ENCODE assay signal across 22 cellular contexts in genomic region chr10:79559726-79560125, GRCh38. TPM values are rescaled to one million over a fixed set of nuclear protein-coding genes. Genes with fewer than 3 reads are reported as not detected.
DNase-seq lines count a peak whose midpoint lies in the region; ATAC-seq, FAIRE-seq and TF ChIP-seq lines count a peak whose summit lies in the region.
"Had no signal": no experiment of that assay in that cellular context is flagged by ENCODE, and none has a peak within 500 bp of the region (broad histone marks: within the 10 kb centered on the region; RNA-seq: fewer than 3 reads in every experiment).

No MANE protein-coding gene starts in this region.

- TF ChIP-seq CTCF in K562 (IDR thresholded peaks at IDR 0.05 in 2 of 3, conservative IDR thresholded peaks at IDR 0.05 in 1 of 3; ENCODE audit: insufficient read depth in 2 of 3, low read depth in 1 of 3, low read length in 3 of 3) (no peak), kidney epithelial cell (IDR thresholded peaks at IDR 0.05; ENCODE audit: insufficient read depth, low read length, poor library complexity, severe bottlenecking) (no peak)

- no peaks in the 10 kb centered on the region for H3K36me3 ChIP-seq in K562 (ENCODE audit: control insufficient read depth, insufficient read depth, low read length)
- no peaks in the 10 kb centered on the region for H3K36me3 ChIP-seq in kidney epithelial cell (ENCODE audit: control insufficient read depth, insufficient read depth, low read length)
- H3K36me3 ChIP-seq: vagina had no signal

- peaks cover 4% of the 10 kb centered on the region; the same call in 1 of the 2 replicates for H4K20me1 ChIP-seq in K562 (replicated peaks; ENCODE audit: control insufficient read depth, insufficient read depth, low read length)

- DNase-seq in AG08395 (ENCODE audit: low spot score) (peak; percentile 53), HPDE6-E6E7 (ENCODE audit: extremely low spot score) (peak; percentile 20), K562 (ENCODE audit: extremely low read depth in 1 of 4, low spot score in 3 of 4) (no peak), kidney epithelial cell (ENCODE audit: low read depth) (peak; percentile 7), NCI-H2107 (lab: John Stamatoyannopoulos, UW) (no peak), HuH-7.5 (ENCODE audit: low spot score) (no peak), T-helper 9 cell (no peak)
- DNase-seq in activated CD4-positive, alpha-beta T cell treated with anti-CD3 and anti-CD28 coated beads for 36 hours: no peak
- DNase-seq: activated CD4-positive, alpha-beta T cell treated with anti-CD3 and anti-CD28 coated beads for 4 hours; activated naive CD8-positive, alpha-beta T cell treated with anti-CD3 and anti-CD28 coated beads for 36 hours; Caco-2; erythroblast; Karpas-422; NCI-H69; stimulated activated naive CD4-positive, alpha-beta T cell had no signal

- BruUV-seq in K562 (replicated peaks; lab: Mats Ljungman, UMichigan): no TSS peak

- intact Hi-C loops in K562 (cut with micrococcal nuclease): loop anchor here (5.0 kb wide), 1 partner anchor 488 kb away; no protein-coding TSS in a partner anchor
- intact Hi-C loops in activated CD4-positive, alpha-beta T cell treated with anti-CD3 and anti-CD28 coated beads for 36 hours (cut with DNase I, micrococcal nuclease): loop anchor here in 1 of 2 experiments (5.0 kb wide), 1 partner anchor 488 kb away; no protein-coding TSS in a partner anchor

- H2AFZ ChIP-seq in K562 (ENCODE audit: low read depth, low read length): no peak overlapping the region

- H3K9me3 ChIP-seq in K562 (replicated peaks; ENCODE audit: control insufficient read depth, insufficient read depth, low read depth, low read length): no peaks in the 10 kb centered on the region
- H3K9me3 ChIP-seq: Caco-2, vagina had no signal

- POLR2A ChIA-PET in K562 (lab: Yijun Ruan, JAX): no interaction called here
- POLR2A ChIA-PET in activated CD4-positive, alpha-beta T cell treated with anti-CD3 and anti-CD28 coated beads for 36 hours (lab: Charles Lee): no interaction called here

- 0% methylated on average over 2 of the region's 2 CpGs for WGBS in K562 (ENCODE audit: insufficient coverage, low coverage, missing lambda C conversion rate)

- H3K27ac Mint-ChIP-seq in activated CD4-positive, alpha-beta T cell treated with anti-CD3 and anti-CD28 coated beads for 36 hours: no peak overlapping the region
- H3K27ac Mint-ChIP-seq: activated naive CD8-positive, alpha-beta T cell treated with anti-CD3 and anti-CD28 coated beads for 36 hours; memory B cell had no signal

- CTCF ChIA-PET in K562 (lab: Yijun Ruan, JAX; ENCODE audit: low intra/inter-chr PET ratio): no interaction called here
- CTCF ChIA-PET in activated CD4-positive, alpha-beta T cell treated with anti-CD3 and anti-CD28 coated beads for 36 hours (lab: Charles Lee): interaction anchor here (1.5 kb wide), 1 partner anchor 185 kb away, joined by 3 read pairs; no protein-coding TSS in a partner anchor

- H3K4me3 Mint-ChIP-seq in activated CD4-positive, alpha-beta T cell treated with anti-CD3 and anti-CD28 coated beads for 36 hours: no peak overlapping the region
- H3K4me3 Mint-ChIP-seq: activated naive CD8-positive, alpha-beta T cell treated with anti-CD3 and anti-CD28 coated beads for 36 hours; memory B cell had no signal

- H3K4me1 ChIP-seq in K562 (replicated peaks in 1 of 2; ENCODE audit: control insufficient read depth in 2 of 2, insufficient read depth in 2 of 2, low read length in 2 of 2): peaks cover 0 to 5% of the 10 kb centered on the region in 2 experiments; a peak in 1 of 5 replicates
- H3K4me1 ChIP-seq: Caco-2, vagina had no signal

- no peak for TF ChIP-seq RAD21 in K562 (CRISPR knock-in tag; conservative IDR thresholded peaks at IDR 0.05 in 1 of 2, IDR thresholded peaks at IDR 0.05 in 1 of 2)

- TF ChIP-seq POLR2A in K562 (conservative IDR thresholded peaks at IDR 0.05): no peak

- FAIRE-seq in K562 (lab: Jason Lieb, UNC): no peak
- FAIRE-seq: colon had no signal

- no peak for TF ChIP-seq EP300 in K562 (IDR thresholded peaks at IDR 0.05; ENCODE audit: low read length)

- in situ Hi-C loops in K562 (cut with MboI): loop anchor here (5.0 to 10.0 kb wide), 2 partner anchors 53 to 375 kb away; partner anchors contain the start of gene SFTPA1

- H3K27me3 ChIP-seq in K562 (ENCODE audit: control insufficient read depth in 2 of 2, insufficient read depth in 2 of 2, low read length in 2 of 2) (peaks cover 4 to 39% of the 10 kb centered on the region in 2 experiments; a peak in 3 of 5 replicates), kidney epithelial cell (ENCODE audit: control insufficient read depth, insufficient read depth, low read length) (peaks cover 5% of the 10 kb centered on the region)
- H3K27me3 ChIP-seq: vagina had no signal

- no peaks in the 10 kb centered on the region for H3K79me2 ChIP-seq in K562 (ENCODE audit: control insufficient read depth, insufficient read depth, low read length)

- H3K4me2 ChIP-seq in K562 (ENCODE audit: insufficient read depth, low read length): no peak overlapping the region

- H3K4me1 Mint-ChIP-seq in activated CD4-positive, alpha-beta T cell treated with anti-CD3 and anti-CD28 coated beads for 36 hours: no peaks in the 10 kb centered on the region

- no peak overlapping the region for H3K9ac ChIP-seq in K562 (ENCODE audit: insufficient read depth in 1 of 2, low read depth in 2 of 2, low read length in 2 of 2)

- ATAC-seq in K562: no peak
- no peak for ATAC-seq in activated CD4-positive, alpha-beta T cell treated with anti-CD3 and anti-CD28 coated beads for 36 hours
- ATAC-seq: Panc1 had no signal

- no peaks in the 10 kb centered on the region for H3K36me3 Mint-ChIP-seq in activated CD4-positive, alpha-beta T cell treated with anti-CD3 and anti-CD28 coated beads for 36 hours (ENCODE audit: low read depth)
- H3K36me3 Mint-ChIP-seq: activated naive CD8-positive, alpha-beta T cell treated with anti-CD3 and anti-CD28 coated beads for 36 hours; memory B cell had no signal

- no peaks in the 10 kb centered on the region for H3K9me3 Mint-ChIP-seq in activated CD4-positive, alpha-beta T cell treated with anti-CD3 and anti-CD28 coated beads for 36 hours (ENCODE audit: low read depth)
- H3K9me3 Mint-ChIP-seq: activated naive CD8-positive, alpha-beta T cell treated with anti-CD3 and anti-CD28 coated beads for 36 hours; memory B cell had no signal

- H3K4me3 ChIP-seq in K562: no peak overlapping the region
- H3K4me3 ChIP-seq in kidney epithelial cell (ENCODE audit: low read depth, low read length): no peak overlapping the region
- H3K4me3 ChIP-seq: vagina had no signal

- no peak overlapping the region for H3K27ac ChIP-seq in K562 (ENCODE audit: extremely low read depth, low read depth, low read length)
- H3K27ac ChIP-seq: vagina had no signal

- no peaks in the 10 kb centered on the region for H3K9me1 ChIP-seq in K562 (ENCODE audit: control insufficient read depth, insufficient read depth, low read length)

- H3K27me3 Mint-ChIP-seq in activated CD4-positive, alpha-beta T cell treated with anti-CD3 and anti-CD28 coated beads for 36 hours: peaks cover 21% of the 10 kb centered on the region

RNA-seq across cellular contexts. Expression of gene SFTPA2, which starts 0.5 kb away (rescaled TPM):
- total RNA-seq in K562 (2011; cell fraction: chromatin; rRNA removed; ENCODE audit: low replicate concordance): not detected in 2 replicates
- not detected in 2 replicates for total RNA-seq in K562 (2011; cell fraction: nucleolus; rRNA removed)
- not detected in 2 replicates for total RNA-seq in K562 (2011; cell fraction: nucleoplasm; rRNA removed)
- not detected in 2 replicates for total RNA-seq in K562 (2014; rRNA removed)
- not detected in 2 replicates for total RNA-seq in K562 (2014; rRNA removed; fragmentation: Illumina TruSeq; extraction: Trizol)
- total RNA-seq in K562 (2015; rRNA removed; fragmentation: Illumina TruSeq; extraction: Trizol): not detected in 2 replicates
- total RNA-seq in K562 (2021): 4.1 and 5.3 TPM in 2 replicates
- not detected in 2 replicates for polyA plus RNA-seq in K562 (2011; rRNA removed)
- not detected in 2 replicates for polyA plus RNA-seq in K562 (2011; cell fraction: cytosol; rRNA removed)
- polyA plus RNA-seq in K562 (2011; cell fraction: nucleus; rRNA removed): not detected in 2 replicates
- not detected in 2 replicates for polyA plus RNA-seq in K562 (2012)
- not detected in 2 replicates for polyA plus RNA-seq in K562 (2014; fragmentation: Illumina TruSeq; extraction: Trizol)
- polyA plus RNA-seq in K562 (2014; fragmentation: Nextera tagmentation; extraction: Ambion mirVana): not detected
- not detected in 2 replicates for polyA plus RNA-seq in K562 (2014; rRNA removed)
- polyA minus RNA-seq in K562 (2011; rRNA and poly(A)+ RNA removed): not detected in 2 replicates
- not detected in 2 replicates for polyA minus RNA-seq in K562 (2011; cell fraction: cytosol; rRNA and poly(A)+ RNA removed)
- polyA minus RNA-seq in K562 (2011; cell fraction: nucleus; rRNA and poly(A)+ RNA removed): not detected in 2 replicates
- total RNA-seq in kidney epithelial cell: not detected in 2 replicates
- total RNA-seq in activated CD4-positive, alpha-beta T cell treated with anti-CD3 and anti-CD28 coated beads for 36 hours: not detected
- total RNA-seq: A673; activated naive CD8-positive, alpha-beta T cell treated with anti-CD3 and anti-CD28 coated beads for 36 hours; Caco-2; T-helper 1 cell treated with Interleukin-12 subunit alpha and Interleukin-12 subunit beta and Interleukin-4 antibody, amounts not matched to agents 30 ng/mL and 1 ng/mL, for 36 hours had no signal

RNA-seq across cellular contexts. Expression of gene EIF5AL1, which starts 47.4 kb away (rescaled TPM):
- total RNA-seq in K562 (2011; cell fraction: chromatin; rRNA removed; ENCODE audit: low replicate concordance): 0.16 TPM in 1 of 2 replicates, not detected in the other
- 0.13 and 0.17 TPM in 2 replicates for total RNA-seq in K562 (2011; cell fraction: nucleolus; rRNA removed)
- total RNA-seq in K562 (2011; cell fraction: nucleoplasm; rRNA removed): 0.15 and 0.31 TPM in 2 replicates
- total RNA-seq in K562 (2014; rRNA removed) (0.65 and 0.68 TPM in 2 replicates), K562 (2014; rRNA removed; fragmentation: Illumina TruSeq; extraction: Trizol) (0.80 and 0.83 TPM in 2 replicates), K562 (2015; rRNA removed; fragmentation: Illumina TruSeq; extraction: Trizol) (0.18 and 0.30 TPM in 2 replicates), K562 (2021) (0.27 and 0.31 TPM in 2 replicates), kidney epithelial cell (0.38 and 0.41 TPM in 2 replicates)
- polyA plus RNA-seq in K562 (2011; rRNA removed) (1.6 and 1.8 TPM in 2 replicates), K562 (2014; fragmentation: Illumina TruSeq; extraction: Trizol) (3.2 and 3.4 TPM in 2 replicates), K562 (2014; fragmentation: Nextera tagmentation; extraction: Ambion mirVana) (under 1 TPM in 1 of 2 experiments, not detected in 1; 0.03 TPM), K562 (2014; rRNA removed) (0.37 and 0.43 TPM in 2 replicates)
- 0.97 and 1.1 TPM in 2 replicates for polyA plus RNA-seq in K562 (2011; cell fraction: cytosol; rRNA removed)
- polyA plus RNA-seq in K562 (2011; cell fraction: nucleus; rRNA removed): 0.20 and 0.35 TPM in 2 replicates
- polyA plus RNA-seq in K562 (2012): 0.54 and 1.1 TPM in 2 replicates
- 3.2 and 4.7 TPM in 2 replicates for polyA minus RNA-seq in K562 (2011; rRNA and poly(A)+ RNA removed)
- polyA minus RNA-seq in K562 (2011; cell fraction: cytosol; rRNA and poly(A)+ RNA removed): 0.64 and 0.67 TPM in 2 replicates
- under 0.01 and 0.11 TPM in 2 replicates for polyA minus RNA-seq in K562 (2011; cell fraction: nucleus; rRNA and poly(A)+ RNA removed)
- under 1 TPM; 0.18 to 0.46 TPM for total RNA-seq in activated CD4-positive, alpha-beta T cell treated with anti-CD3 and anti-CD28 coated beads for 36 hours
- total RNA-seq: vagina had no signal

RNA-seq across cellular contexts. Expression of gene SFTPA1, which starts 51.0 kb away (rescaled TPM):
- not detected in 2 replicates for total RNA-seq in K562 (2011; cell fraction: chromatin; rRNA removed; ENCODE audit: low replicate concordance)
- total RNA-seq in K562 (2011; cell fraction: nucleolus; rRNA removed): not detected in 2 replicates
- not detected in 2 replicates for total RNA-seq in K562 (2011; cell fraction: nucleoplasm; rRNA removed)
- total RNA-seq in K562 (2014; rRNA removed): 0.08 TPM in 1 of 2 replicates, not detected in the other
- total RNA-seq in K562 (2014; rRNA removed; fragmentation: Illumina TruSeq; extraction: Trizol): not detected in 2 replicates
- not detected in 2 replicates for total RNA-seq in K562 (2015; rRNA removed; fragmentation: Illumina TruSeq; extraction: Trizol)
- total RNA-seq in K562 (2021): 3.5 and 5.2 TPM in 2 replicates
- 0.04 TPM in 1 of 2 replicates, not detected in the other for polyA plus RNA-seq in K562 (2011; rRNA removed)
- polyA plus RNA-seq in K562 (2011; cell fraction: cytosol; rRNA removed): 0.03 and 0.07 TPM in 2 replicates
- not detected in 2 replicates for polyA plus RNA-seq in K562 (2011; cell fraction: nucleus; rRNA removed)
- polyA plus RNA-seq in K562 (2012): 0.12 TPM in 1 of 2 replicates, not detected in the other
- not detected in 2 replicates for polyA plus RNA-seq in K562 (2014; fragmentation: Illumina TruSeq; extraction: Trizol)
- polyA plus RNA-seq in K562 (2014; fragmentation: Nextera tagmentation; extraction: Ambion mirVana): under 1 TPM in 1 of 2 experiments, not detected in 1; 0.11 TPM
- 0.05 TPM in 1 of 2 replicates, not detected in the other for polyA plus RNA-seq in K562 (2014; rRNA removed)
- not detected in 2 replicates for polyA minus RNA-seq in K562 (2011; rRNA and poly(A)+ RNA removed)
- not detected in 2 replicates for polyA minus RNA-seq in K562 (2011; cell fraction: cytosol; rRNA and poly(A)+ RNA removed)
- polyA minus RNA-seq in K562 (2011; cell fraction: nucleus; rRNA and poly(A)+ RNA removed): not detected in 2 replicates
- not detected in 2 replicates for total RNA-seq in kidney epithelial cell
- total RNA-seq in activated CD4-positive, alpha-beta T cell treated with anti-CD3 and anti-CD28 coated beads for 36 hours: not detected
- total RNA-seq: A673; activated naive CD8-positive, alpha-beta T cell treated with anti-CD3 and anti-CD28 coated beads for 36 hours; Caco-2; skeletal muscle tissue; T-helper 1 cell treated with Interleukin-12 subunit alpha and Interleukin-12 subunit beta and Interleukin-4 antibody, amounts not matched to agents 30 ng/mL and 1 ng/mL, for 36 hours had no signal

Comparison
In these comparisons a context has a peak if more than half of its experiments do, and no peak if none do; other contexts are left out.
1. DNase-seq: peak in AG08395 (single experiment), HPDE6-E6E7 (single experiment) and kidney epithelial cell (single experiment); none in K562 (0 of 4), NCI-H2107 (single experiment), HuH-7.5 (single experiment), T-helper 9 cell (single experiment) and activated CD4-positive, alpha-beta T cell treated with anti-CD3 and anti-CD28 coated beads for 36 hours (single experiment).